In genomic region chr1:7610936-7611335, GRCh38 we compare ENCODE assay signal across 17 cellular contexts.
DNase-seq lines count a peak whose midpoint lies in the region; ATAC-seq, FAIRE-seq and TF ChIP-seq lines count a peak whose summit lies in the region.
"Had no signal": no experiment of that assay in that cellular context is flagged by ENCODE, and none has a peak within 500 bp of the region (broad histone marks: within the 10 kb centered on the region; RNA-seq: fewer than 3 reads in every experiment).

No MANE protein-coding gene starts in this region.

- TF ChIP-seq CTCF in right atrium auricular region (IDR thresholded peaks at IDR 0.05): no peak
- TF ChIP-seq CTCF in kidney (IDR thresholded peaks at IDR 0.05; ENCODE audit: borderline replicate concordance, extremely low read depth, insufficient read depth): no peak
- TF ChIP-seq CTCF in D721Med (IDR thresholded peaks at IDR 0.05; ENCODE audit: insufficient read depth, missing control alignments): no peak

- H3K36me3 ChIP-seq in right atrium auricular region (no peaks in the 10 kb centered on the region), kidney (ENCODE audit: control insufficient read depth in 1 of 2, insufficient read depth in 2 of 2, low read length in 2 of 2) (no peaks in the 10 kb centered on the region)
- H3K36me3 ChIP-seq: BLaER1 treated with 17β-estradiol and CSF1 and Interleukin-3, amounts not matched to agents 10 nM and 100 nM; HAP-1 had no signal

- peak; percentile 59 for DNase-seq in cardiac septum (ENCODE audit: low spot score)
- no peak for DNase-seq in right atrium auricular region (ENCODE audit: low spot score)
- peak; percentile 46 for DNase-seq in kidney
- DNase-seq in sciatic nerve (ENCODE audit: low spot score): peak; percentile 10
- no peak for DNase-seq in MV-4-11 (lab: John Stamatoyannopoulos, UW)
- DNase-seq in D721Med (ENCODE audit: insufficient read length, low spot score): no peak
- DNase-seq: ACHN; Calu3; CD4-positive, alpha-beta T cell; DMS79; GOT3; IMR-90 had no signal

- H3K4me1 ChIP-seq in right atrium auricular region (peaks cover 0 to 27% of the 10 kb centered on the region in 2 donors), kidney (ENCODE audit: control insufficient read depth in 1 of 2, insufficient read depth in 1 of 2, low read depth in 1 of 2, low read length in 2 of 2) (no peaks in the 10 kb centered on the region)
- H3K4me1 ChIP-seq: HAP-1 had no signal

- no peak overlapping the region for H3K9ac ChIP-seq in kidney (ENCODE audit: low read length in 2 of 2)
- H3K9ac ChIP-seq: BLaER1 treated with 17β-estradiol and CSF1 and Interleukin-3, amounts not matched to agents 10 nM and 100 nM had no signal

- no peak overlapping the region for H3K4me3 ChIP-seq in right atrium auricular region
- H3K4me3 ChIP-seq in kidney (ENCODE audit: low read length in 2 of 2): no peak overlapping the region
- H3K4me3 ChIP-seq: BLaER1 treated with 17β-estradiol and CSF1 and Interleukin-3, amounts not matched to agents 10 nM and 100 nM; GM12878; HAP-1 had no signal

- H3K27me3 ChIP-seq in right atrium auricular region: no peaks in the 10 kb centered on the region
- H3K27me3 ChIP-seq: BLaER1 treated with 17β-estradiol and CSF1 and Interleukin-3, amounts not matched to agents 10 nM and 100 nM had no signal

- H3K9me3 ChIP-seq in right atrium auricular region: no peaks in the 10 kb centered on the region
- H3K9me3 ChIP-seq in kidney (ENCODE audit: control insufficient read depth in 1 of 2, low read length in 2 of 2): no peaks in the 10 kb centered on the region
- H3K9me3 ChIP-seq: HAP-1 had no signal

- H3K27ac ChIP-seq in right atrium auricular region (no peak overlapping the region), kidney (ENCODE audit: low read depth in 2 of 2, low read length in 2 of 2) (no peak overlapping the region)
- H3K27ac ChIP-seq: BLaER1 treated with 17β-estradiol and CSF1 and Interleukin-3, amounts not matched to agents 10 nM and 100 nM had no signal

- intact Hi-C loops in cardiac septum (cut with DNase I) (loop anchor here (10.0 kb wide), 1 partner anchor 246 kb away; no protein-coding TSS in a partner anchor), kidney (cut with DNase I) (no loop called here), sciatic nerve (cut with DNase I) (no loop called here)

- no peak for FAIRE-seq in kidney (lab: Jason Lieb, UNC)
- no peak for FAIRE-seq in D721Med (lab: Jason Lieb, UNC)
- FAIRE-seq: GM12878, GM18507 had no signal

- ATAC-seq in sciatic nerve (no peak), GM21786 (IDR thresholded peaks at IDR 0.05; ENCODE audit: unreplicated experiment) (no peak)
- ATAC-seq: GM12878 had no signal

Comparison
In these comparisons a context has a peak if more than half of its experiments do, and no peak if none do; other contexts are left out.
1. DNase-seq: peak in cardiac septum (single experiment), kidney (single experiment) and sciatic nerve (single experiment); none in right atrium auricular region (single experiment), MV-4-11 (single experiment) and D721Med (single experiment).